ENCODE assay signal across 16 cellular contexts in the genomic region with DNA sequence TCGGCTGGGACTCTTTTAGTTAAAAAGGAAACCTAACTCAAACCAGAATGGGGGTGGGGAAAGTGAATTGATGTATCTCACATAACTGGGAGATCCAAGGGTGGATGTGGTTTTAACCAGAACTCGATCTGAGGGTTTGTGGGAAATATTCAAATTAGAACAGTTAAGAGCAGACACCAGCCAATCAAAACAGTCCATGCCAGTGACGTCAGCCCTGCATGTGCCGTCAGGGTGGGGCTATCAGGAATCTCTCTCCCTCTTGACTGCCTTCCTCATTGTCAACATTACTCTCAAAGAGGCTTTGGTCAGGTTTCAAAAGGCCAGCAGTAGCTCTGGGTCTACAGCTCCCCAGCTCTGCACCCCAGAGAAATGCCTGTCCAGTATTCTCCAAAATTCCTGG.
DNase-seq lines count a peak whose midpoint lies in the region; ATAC-seq and TF ChIP-seq lines count a peak whose summit lies in the region.
"Had no signal": no experiment of that assay in that cellular context is flagged by ENCODE, and none has a peak within 500 bp of the region (broad histone marks: within the 10 kb centered on the region; RNA-seq: fewer than 3 reads in every experiment).

No MANE protein-coding gene starts in this region.

- peaks cover 0 to under 1% (median 0%) of the 10 kb centered on the region in 3 donors for H3K9me3 Mint-ChIP-seq in T-cell
- H3K9me3 Mint-ChIP-seq: effector memory CD8-positive, alpha-beta T cell; stimulated activated memory B cell treated with anti-CD40 and anti-IgM and Interleukin-4, amounts not matched to agents 10 μg/mL and 1 μg/mL and 100 μg/mL, for 72 hours had no signal

- intact Hi-C loops in A673 (cut with micrococcal nuclease; ENCODE audit: unreplicated experiment) (no loop called here), OCI-LY7 (cut with micrococcal nuclease; ENCODE audit: unreplicated experiment) (no loop called here)

- H3K4me1 Mint-ChIP-seq in T-cell, result no peaks in the 10 kb centered on the region
- H3K4me1 Mint-ChIP-seq: stimulated activated memory B cell treated with anti-CD40 and anti-IgM and Interleukin-4, amounts not matched to agents 10 μg/mL and 1 μg/mL and 100 μg/mL, for 72 hours had no signal

- POLR2A ChIA-PET in A673 (lab: Charles Lee; ENCODE audit: low non-redundant PET), result no interaction called here
- POLR2A ChIA-PET in OCI-LY7 (lab: Charles Lee), result no interaction called here
- POLR2A ChIA-PET in T-cell (lab: Charles Lee), result no interaction called here

- H3K4me1 ChIP-seq in A673 (ENCODE audit: insufficient read depth, low read length, poor library complexity, severe bottlenecking) (no peaks in the 10 kb centered on the region), OCI-LY7 (ENCODE audit: insufficient read depth, low read length, poor library complexity, severe bottlenecking) (no peaks in the 10 kb centered on the region)
- H3K4me1 ChIP-seq: BLaER1 treated with 17β-estradiol and CSF1 and Interleukin-3, amounts not matched to agents 10 nM and 100 nM; vagina had no signal

- no peak overlapping the region for H3K4me3 ChIP-seq in A673 (ENCODE audit: low read depth, low read length, poor library complexity, severe bottlenecking)
- H3K4me3 ChIP-seq in OCI-LY7 (ENCODE audit: low read depth, low read length, poor library complexity, severe bottlenecking), result no peak overlapping the region
- H3K4me3 ChIP-seq: BLaER1 treated with 17β-estradiol and CSF1 and Interleukin-3, amounts not matched to agents 10 nM and 100 nM; cardiac muscle cell; vagina had no signal

- H4K20me1 ChIP-seq in OCI-LY7 (ENCODE audit: insufficient read depth, low read length), result no peaks in the 10 kb centered on the region
- H4K20me1 ChIP-seq: BLaER1 treated with 17β-estradiol and CSF1 and Interleukin-3, amounts not matched to agents 10 nM and 100 nM had no signal

- H3K9me3 ChIP-seq in A673 (ENCODE audit: low read depth, low read length, poor library complexity, severe bottlenecking) (no peaks in the 10 kb centered on the region), OCI-LY7 (ENCODE audit: low read length) (no peaks in the 10 kb centered on the region)
- H3K9me3 ChIP-seq: vagina had no signal

- H3K9me2 ChIP-seq in OCI-LY7 (ENCODE audit: insufficient read depth, low read length), result no peaks in the 10 kb centered on the region

- H3K36me3 ChIP-seq in A673 (ENCODE audit: insufficient read depth, low read length, poor library complexity, severe bottlenecking) (no peaks in the 10 kb centered on the region), OCI-LY7 (ENCODE audit: insufficient read depth, low read length) (no peaks in the 10 kb centered on the region)
- H3K36me3 ChIP-seq: BLaER1 treated with 17β-estradiol and CSF1 and Interleukin-3, amounts not matched to agents 10 nM and 100 nM; cardiac muscle cell; vagina had no signal

- BruUV-seq in A673 (replicated peaks; lab: Mats Ljungman, UMichigan) (no TSS peak), OCI-LY7 (replicated peaks; lab: Mats Ljungman, UMichigan) (no TSS peak)

- H3K36me3 Mint-ChIP-seq in T-cell, result no peaks in the 10 kb centered on the region
- H3K36me3 Mint-ChIP-seq: stimulated activated memory B cell treated with anti-CD40 and anti-IgM and Interleukin-4, amounts not matched to agents 10 μg/mL and 1 μg/mL and 100 μg/mL, for 72 hours had no signal

- H2AFZ ChIP-seq in OCI-LY7 (ENCODE audit: low read length), result no peak overlapping the region

- no peak overlapping the region for H3K27ac Mint-ChIP-seq in T-cell
- H3K27ac Mint-ChIP-seq: effector memory CD8-positive, alpha-beta T cell; stimulated activated memory B cell treated with anti-CD40 and anti-IgM and Interleukin-4, amounts not matched to agents 10 μg/mL and 1 μg/mL and 100 μg/mL, for 72 hours had no signal

- DNase-seq in A673 (ENCODE audit: low spot score), result peak; percentile 23
- peak; percentile 29 for DNase-seq in ELR (ENCODE audit: low read depth)
- peak; percentile 17 for DNase-seq in OCI-LY7 (ENCODE audit: low spot score)
- peak; percentile 54 for DNase-seq in glomerular visceral epithelial cell (ENCODE audit: extremely low spot score)
- no peak for DNase-seq in NCI-H1436 treated with DMSO at 0.1 percent for 48 hours (lab: John Stamatoyannopoulos, UW)
- DNase-seq in T-cell, result no peak
- DNase-seq in NCI-H1048 (lab: John Stamatoyannopoulos, UW), result no peak
- no peak for DNase-seq in SW 1271 (lab: John Stamatoyannopoulos, UW)
- DNase-seq: activated naive CD4-positive, alpha-beta T cell treated with Interleukin-2 at 50 U/mL for 16 hours; effector memory CD8-positive, alpha-beta T cell; NCI-H1105; NCI-H526 treated with DMSO at 0.1 percent for 48 hours had no signal

- TF ChIP-seq CTCF in A673 (conservative IDR thresholded peaks at IDR 0.05; ENCODE audit: low read depth, low read length) (no peak), OCI-LY7 (conservative IDR thresholded peaks at IDR 0.05; ENCODE audit: low read length) (no peak)

- no peak overlapping the region for H3K4me2 ChIP-seq in OCI-LY7 (ENCODE audit: low read length)
- H3K4me2 ChIP-seq: BLaER1 treated with 17β-estradiol and CSF1 and Interleukin-3, amounts not matched to agents 10 nM and 100 nM had no signal

- no peaks in the 10 kb centered on the region for H3K79me2 ChIP-seq in OCI-LY7 (ENCODE audit: insufficient read depth, low read depth, low read length)

- peaks cover 4 to 6% of the 10 kb centered on the region in 2 donors for H3K27me3 Mint-ChIP-seq in T-cell

- no peak overlapping the region for H3K4me3 Mint-ChIP-seq in T-cell
- H3K4me3 Mint-ChIP-seq: effector memory CD8-positive, alpha-beta T cell; stimulated activated memory B cell treated with anti-CD40 and anti-IgM and Interleukin-4, amounts not matched to agents 10 μg/mL and 1 μg/mL and 100 μg/mL, for 72 hours had no signal

- H3K27me3 ChIP-seq in A673 (replicated peaks; ENCODE audit: insufficient read depth, low read depth, low read length, poor library complexity), result peaks cover 50% of the 10 kb centered on the region
- H3K27me3 ChIP-seq: BLaER1 treated with 17β-estradiol and CSF1 and Interleukin-3, amounts not matched to agents 10 nM and 100 nM; cardiac muscle cell; vagina had no signal

- H3K27ac ChIP-seq in A673 (ENCODE audit: low read depth, low read length, poor library complexity, severe bottlenecking), result no peak overlapping the region
- H3K27ac ChIP-seq in OCI-LY7 (ENCODE audit: low read depth, low read length, poor library complexity, severe bottlenecking), result no peak overlapping the region
- H3K27ac ChIP-seq: BLaER1 treated with 17β-estradiol and CSF1 and Interleukin-3, amounts not matched to agents 10 nM and 100 nM; cardiac muscle cell; vagina had no signal

- CTCF ChIA-PET in A673 (lab: Charles Lee) (no interaction called here), OCI-LY7 (lab: Charles Lee; ENCODE audit: unreplicated experiment) (no interaction called here), T-cell (lab: Charles Lee) (no interaction called here)

- no peak for ATAC-seq in T-cell (replicated peaks in 1 of 4)
- ATAC-seq: effector memory CD8-positive, alpha-beta T cell; stimulated activated memory B cell treated with anti-CD40 and anti-IgM and Interleukin-4, amounts not matched to agents 10 μg/mL and 1 μg/mL and 100 μg/mL, for 72 hours had no signal

Comparison
In these comparisons a context has a peak if more than half of its experiments do, and no peak if none do; other contexts are left out.
1. DNase-seq: peak in A673 (single experiment), ELR (single experiment), OCI-LY7 (single experiment) and glomerular visceral epithelial cell (single experiment); none in NCI-H1436 treated with DMSO at 0.1 percent for 48 hours (single experiment), T-cell (0 of 34), NCI-H1048 (single experiment) and SW 1271 (0 of 2).